Comparison of ENCODE assay signal across 14 cellular contexts in genomic region chr7:29353810-29354209, GRCh38.
"Had no signal": no experiment of that assay in that cellular context is flagged by ENCODE, and none has a peak within 500 bp of the region (broad histone marks: within the 10 kb centered on the region; RNA-seq: fewer than 3 reads in every experiment).

No MANE protein-coding gene starts in this region.

- ATAC-seq: Panc1, PC-3, SK-N-SH treated with all-trans-retinoic acid at 6 μM for 48 hours had no signal

- H3K36me3 ChIP-seq: MG63 had no signal

- H3K9me3 ChIP-seq: MG63 had no signal

- H3K27ac ChIP-seq: RWPE1 had no signal

- H3K27me3 ChIP-seq: MG63 had no signal

- H3K4me3 ChIP-seq: MG63 had no signal

- DNase-seq: Karpas-422; KBM-7; MG63; NCI-H1092; NCI-H1694 treated with DMSO at 0.1 percent for 48 hours; NCI-H2107; NCI-H524; NCI-H526 treated with DMSO at 0.1 percent for 48 hours; NK-92 treated with Interleukin-12 subunit alpha and Interleukin-12 subunit beta, amount 100 ng/mL, for 24 hours; PC-3; SHP77 had no signal
